ENCODE assay signal across 8 cellular contexts in genomic region chr1:155193275-155193990, GRCh38. TPM values are rescaled to one million over a fixed set of nuclear protein-coding genes. Genes with fewer than 3 reads are reported as not detected.
DNase-seq lines count a peak whose midpoint lies in the region; ATAC-seq, FAIRE-seq and TF ChIP-seq lines count a peak whose summit lies in the region.

No MANE protein-coding gene starts in this region.

- peak overlapping the region; percentile 74 to 94 (median 85) for H3K27ac ChIP-seq in pancreas
- H3K27ac ChIP-seq in upper lobe of left lung, result peak overlapping the region; percentile 90 to 96 (median 91)

- H3K36me3 Mint-ChIP-seq in activated naive CD8-positive, alpha-beta T cell treated with anti-CD3 and anti-CD28 coated beads for 36 hours, result peaks cover 12% of the 10 kb centered on the region

- H3K9me3 ChIP-seq in pancreas (no peaks in the 10 kb centered on the region), upper lobe of left lung (no peaks in the 10 kb centered on the region)

- intact Hi-C loops in Right ventricle myocardium inferior (cut with DNase I), result no loop called here
- intact Hi-C loops in pancreas (cut with DNase I), result no loop called here

- peaks cover 37% of the 10 kb centered on the region for H3K4me1 Mint-ChIP-seq in activated naive CD8-positive, alpha-beta T cell treated with anti-CD3 and anti-CD28 coated beads for 36 hours

- H3K36me3 ChIP-seq in H7 (replicated peaks; ENCODE audit: control insufficient read depth, insufficient read depth, low read length) (peaks cover 17% of the 10 kb centered on the region), pancreas (no peaks in the 10 kb centered on the region), upper lobe of left lung (peaks cover 0 to 14% (median 5%) of the 10 kb centered on the region in 4 donors)

- H3K4me3 ChIP-seq in H7 (ENCODE audit: insufficient read depth, low read depth, low read length) (peak overlapping the region; percentile 82), pancreas (peak overlapping the region in 3 of 4 donors; percentile 11 to 50 (median 46)), upper lobe of left lung (peak overlapping the region; percentile 16 to 69 (median 58))

- peak overlapping the region; percentile 100 for H3K27ac Mint-ChIP-seq in activated naive CD8-positive, alpha-beta T cell treated with anti-CD3 and anti-CD28 coated beads for 36 hours

- H3K27me3 ChIP-seq in H7 (ENCODE audit: control insufficient read depth, insufficient read depth, low read length) (no peaks in the 10 kb centered on the region), pancreas (no peaks in the 10 kb centered on the region), upper lobe of left lung (no peaks in the 10 kb centered on the region)

- peak in 3 of 4 donors; percentile 34 to 79 (median 77) for TF ChIP-seq EP300 in upper lobe of left lung (IDR thresholded peaks at IDR 0.05)

- peak overlapping the region; percentile 95 for H3K4me3 Mint-ChIP-seq in activated naive CD8-positive, alpha-beta T cell treated with anti-CD3 and anti-CD28 coated beads for 36 hours

- H3K9me3 Mint-ChIP-seq in activated naive CD8-positive, alpha-beta T cell treated with anti-CD3 and anti-CD28 coated beads for 36 hours, result no peaks in the 10 kb centered on the region

- FAIRE-seq in pancreas (lab: Jason Lieb, UNC), result no peak

- ATAC-seq in Right ventricle myocardium inferior (peak; percentile 87), pancreas (peak; percentile 71 to 84 (median 78)), upper lobe of left lung (ENCODE audit: low FRiP score in 2 of 2) (peak; percentile 92 to 94)

- TF ChIP-seq CTCF in pancreas (IDR thresholded peaks at IDR 0.05) (peak; percentile 89 to 97 (median 96)), upper lobe of left lung (IDR thresholded peaks at IDR 0.05) (peak; percentile 98 to 99 (median 98))

- DNase-seq in ELR (ENCODE audit: low read depth) (peak; percentile 91), H7 (peak; percentile 96), NAMALWA (ENCODE audit: low spot score) (peak; percentile 87), SKM-1 (lab: John Stamatoyannopoulos, UW; ENCODE audit: unreplicated experiment) (peak; percentile 94), Right ventricle myocardium inferior (ENCODE audit: missing footprints) (peak; percentile 91), pancreas (peak; percentile 84 to 96 (median 92)), upper lobe of left lung (peak; percentile 94 to 96)
- peak; percentile 84 for DNase-seq in activated naive CD8-positive, alpha-beta T cell treated with anti-CD3 and anti-CD28 coated beads for 36 hours

- H3K27me3 Mint-ChIP-seq in activated naive CD8-positive, alpha-beta T cell treated with anti-CD3 and anti-CD28 coated beads for 36 hours, result peaks cover 5% of the 10 kb centered on the region

- 1% methylated on average over 38 of the region's 38 CpGs for WGBS in pancreas, 2 donors
- WGBS in upper lobe of left lung, 2 donors, result 0 to 1% methylated on average over 24 to 38 of the region's 38 CpGs

- TF ChIP-seq POLR2A in upper lobe of left lung (IDR thresholded peaks at IDR 0.05), result peak in 2 of 4 donors; percentile 48 to 73

- H3K4me1 ChIP-seq in pancreas (peaks cover 9 to 11% (median 9%) of the 10 kb centered on the region in 3 donors), upper lobe of left lung (peaks cover 23 to 32% (median 27%) of the 10 kb centered on the region in 4 donors)

RNA-seq across cellular contexts. Expression of gene THBS3, which starts 14.3 kb away (rescaled TPM):
- 14.9 and 21.5 TPM in 2 replicates for total RNA-seq in H7 (2014; rRNA removed; shearing (Covaris generic))
- 1 to 10 TPM; 7.4 to 9.3 TPM for total RNA-seq in activated naive CD8-positive, alpha-beta T cell treated with anti-CD3 and anti-CD28 coated beads for 36 hours
- total RNA-seq in Right ventricle myocardium inferior, result 5.7 TPM
- 10 to 100 TPM in 5 of 6 donors, 1 to 10 TPM in 1; 9.9 to 31.1 (median 14.6) TPM for total RNA-seq in pancreas
- polyA plus RNA-seq in pancreas, result 10 to 100 TPM; 69.1 to 78.6 TPM
- total RNA-seq in upper lobe of left lung, result 10 to 100 TPM; 18.3 to 97.4 (median 27.6) TPM

RNA-seq across cellular contexts. Expression of gene MTX1, which starts 15.1 kb away (rescaled TPM):
- 180 and 221 TPM in 2 replicates for total RNA-seq in H7 (2014; rRNA removed; shearing (Covaris generic))
- 10 to 100 TPM; 68.0 to 72.5 TPM for total RNA-seq in activated naive CD8-positive, alpha-beta T cell treated with anti-CD3 and anti-CD28 coated beads for 36 hours
- 16.5 TPM for total RNA-seq in Right ventricle myocardium inferior
- 10 to 100 TPM; 10.7 to 18.4 (median 15.7) TPM for total RNA-seq in pancreas
- 10 to 100 TPM; 34.3 to 36.8 TPM for polyA plus RNA-seq in pancreas
- 10 to 100 TPM; 23.0 to 68.4 (median 37.4) TPM for total RNA-seq in upper lobe of left lung

RNA-seq across cellular contexts. Expression of gene TRIM46, which starts 19.8 kb away (rescaled TPM):
- 9.9 and 11.1 TPM in 2 replicates for total RNA-seq in H7 (2014; rRNA removed; shearing (Covaris generic))
- 1 to 10 TPM; 4.6 to 4.9 TPM for total RNA-seq in activated naive CD8-positive, alpha-beta T cell treated with anti-CD3 and anti-CD28 coated beads for 36 hours
- 0.16 TPM for total RNA-seq in Right ventricle myocardium inferior
- under 1 TPM; 0.19 to 0.59 (median 0.33) TPM for total RNA-seq in pancreas
- 1 to 10 TPM; 1.2 to 4.1 TPM for polyA plus RNA-seq in pancreas
- under 1 TPM in 3 of 6 donors, not detected in 3; 0.30 to 0.64 (median 0.57) TPM for total RNA-seq in upper lobe of left lung

RNA-seq across cellular contexts. Expression of gene KRTCAP2, which starts 20.3 kb away (rescaled TPM):
- 165 and 204 TPM in 2 replicates for total RNA-seq in H7 (2014; rRNA removed; shearing (Covaris generic))
- total RNA-seq in activated naive CD8-positive, alpha-beta T cell treated with anti-CD3 and anti-CD28 coated beads for 36 hours, result 100 to 1,000 TPM; 135 to 145 TPM
- total RNA-seq in Right ventricle myocardium inferior (118 TPM), pancreas (100 to 1,000 TPM in 4 of 6 donors, 10 to 100 TPM in 2; 91.8 to 119 (median 102) TPM), upper lobe of left lung (100 to 1,000 TPM in 4 of 6 donors, 10 to 100 TPM in 2; 47.1 to 166 (median 131) TPM)
- polyA plus RNA-seq in pancreas, result 100 to 1,000 TPM; 182 to 238 TPM

RNA-seq across cellular contexts. Expression of gene DPM3, which starts 53.1 kb away (rescaled TPM):
- 119 and 193 TPM in 2 replicates for total RNA-seq in H7 (2014; rRNA removed; shearing (Covaris generic))
- 10 to 100 TPM; 26.8 to 29.2 TPM for total RNA-seq in activated naive CD8-positive, alpha-beta T cell treated with anti-CD3 and anti-CD28 coated beads for 36 hours
- total RNA-seq in Right ventricle myocardium inferior (55.7 TPM), pancreas (10 to 100 TPM; 39.4 to 46.5 (median 42.3) TPM), upper lobe of left lung (100 to 1,000 TPM in 2 of 6 donors, 10 to 100 TPM in 3, not detected in 1; 25.1 to 112 (median 67.5) TPM)
- polyA plus RNA-seq in pancreas, result 100 to 1,000 TPM; 211 to 227 TPM

Comparison
In these comparisons a context has a peak if more than half of its experiments do, and no peak if none do; other contexts are left out.
1. Peak in every context shown above with its lines: DNase-seq, ATAC-seq, H3K4me3 ChIP-seq and H3K27ac ChIP-seq.